ENCODE assay signal across 9 cellular contexts in genomic region chr17:36937961-36938565, GRCh38. TPM values are rescaled to one million over a fixed set of nuclear protein-coding genes. Genes with fewer than 3 reads are reported as not detected.
A peak's percentile ranks its signal among the peaks of the same experiment; 100 is the strongest.
DNase-seq lines count a peak whose midpoint lies in the region; ATAC-seq, FAIRE-seq and TF ChIP-seq lines count a peak whose summit lies in the region.
"Had no signal": no experiment of that assay in that cellular context is flagged by ENCODE, and none has a peak within 500 bp of the region (broad histone marks: within the 10 kb centered on the region; RNA-seq: fewer than 3 reads in every experiment).

No MANE protein-coding gene starts in this region.

- TF ChIP-seq CTCF in endothelial cell of umbilical vein (IDR thresholded peaks at IDR 0.05; ENCODE audit: extremely low read depth in 1 of 2, insufficient read depth in 1 of 2, low read depth in 1 of 2, low read length in 2 of 2) (no peak), psoas muscle (IDR thresholded peaks at IDR 0.05) (no peak)

- H3K9me1 ChIP-seq in endothelial cell of umbilical vein (replicated peaks; ENCODE audit: control insufficient read depth, extremely low read depth, insufficient read depth, low read length) = no peaks in the 10 kb centered on the region

- no peak overlapping the region for H3K9ac ChIP-seq in endothelial cell of umbilical vein (replicated peaks; ENCODE audit: extremely low read depth, insufficient read depth, low read length)

- no peak for TF ChIP-seq POLR2A in endothelial cell of umbilical vein (IDR thresholded peaks at IDR 0.05; ENCODE audit: low read depth, low read length)

- H3K36me3 ChIP-seq in SJCRH30 (no peaks in the 10 kb centered on the region), endothelial cell of umbilical vein (ENCODE audit: control insufficient read depth in 2 of 2, extremely low read depth in 1 of 2, insufficient read depth in 2 of 2, low read length in 2 of 2) (no peaks in the 10 kb centered on the region), psoas muscle (ENCODE audit: insufficient read depth in 1 of 2, low read depth in 1 of 2) (no peaks in the 10 kb centered on the region)

- no peak for FAIRE-seq in endothelial cell of umbilical vein (lab: Jason Lieb, UNC)

- H3K27ac ChIP-seq in SJCRH30 (no peak overlapping the region), endothelial cell of umbilical vein (ENCODE audit: insufficient read depth, low read depth, low read length) (no peak overlapping the region), psoas muscle (no peak overlapping the region)
- H3K27ac ChIP-seq: skin epidermis had no signal

- ATAC-seq in psoas muscle = peak in 3 of 4 donors; percentile 28 to 55 (median 52)

- POLR2A ChIA-PET in endothelial cell of umbilical vein (lab: Charles Lee) = no interaction called here

- no peaks in the 10 kb centered on the region for H3K9me3 ChIP-seq in SJCRH30 (replicated peaks)
- H3K9me3 ChIP-seq in endothelial cell of umbilical vein (replicated peaks; ENCODE audit: control insufficient read depth, insufficient read depth, low read length) = no peaks in the 10 kb centered on the region
- H3K9me3 ChIP-seq in psoas muscle = no peaks in the 10 kb centered on the region

- intact Hi-C loops in endothelial cell of umbilical vein (cut with micrococcal nuclease) (loop anchor here (1.0 kb wide), 1 partner anchor 21 kb away; no protein-coding TSS in a partner anchor), psoas muscle (cut with DNase I) (no loop called here)

- no peak overlapping the region for H2AFZ ChIP-seq in endothelial cell of umbilical vein (ENCODE audit: low read depth, low read length)

- dilution Hi-C loops in endothelial cell of umbilical vein (cut with MboI; ENCODE audit: extremely low pct_ligation_motif_present, low sequenced_read_pairs) = no loop called here

- H3K4me1 ChIP-seq in SJCRH30 (no peaks in the 10 kb centered on the region), endothelial cell of umbilical vein (ENCODE audit: control insufficient read depth, extremely low read depth, insufficient read depth, low read length) (peaks cover 12% of the 10 kb centered on the region), psoas muscle (peaks cover 65% of the 10 kb centered on the region)

- H3K4me2 ChIP-seq in endothelial cell of umbilical vein (ENCODE audit: insufficient read depth, low read length) = no peak overlapping the region

- peak overlapping the region; percentile 75 for H3K4me3 ChIP-seq in SJCRH30
- H3K4me3 ChIP-seq in endothelial cell of umbilical vein (replicated peaks in 1 of 3; ENCODE audit: insufficient read depth in 1 of 3, low read depth in 1 of 3, low read length in 3 of 3) = no peak overlapping the region
- H3K4me3 ChIP-seq in psoas muscle = peak overlapping the region; percentile 43

- CTCF ChIA-PET in endothelial cell of umbilical vein (lab: Charles Lee) = interaction anchor here (0.9 to 1.8 kb wide), 3 partner anchors 11 to 110 kb away, joined by 3 to 8 read pairs (median 5); partner anchors contain the start of gene AATF

- H3K27me3 ChIP-seq in SJCRH30 (peaks cover 17% of the 10 kb centered on the region), endothelial cell of umbilical vein (ENCODE audit: control insufficient read depth in 2 of 2, insufficient read depth in 2 of 2, low read length in 2 of 2) (peaks cover 94 to 100% of the 10 kb centered on the region in 2 experiments), psoas muscle (ENCODE audit: insufficient read depth in 3 of 3, low read length in 2 of 3) (peaks cover 0 to 100% (median 90%) of the 10 kb centered on the region in 3 donors)

- DNase-seq in NCI-H748 (lab: John Stamatoyannopoulos, UW; ENCODE audit: unreplicated experiment) = peak; percentile 62
- DNase-seq in NCI-H748 treated with DMSO at 0.1 percent for 48 hours (lab: John Stamatoyannopoulos, UW) = no peak
- no peak for DNase-seq in SJCRH30
- peak; percentile 33 for DNase-seq in endothelial cell of umbilical vein (ENCODE audit: low read depth, low spot score)
- peak in 1 of 2 donors; percentile 60 for DNase-seq in psoas muscle
- no peak for DNase-seq in NCI-H187 treated with DMSO at 0.1 percent for 48 hours (lab: John Stamatoyannopoulos, UW)
- DNase-seq in middle frontal gyrus (ENCODE audit: extremely low spot score, low spot score) = no peak
- DNase-seq in NCI-H1436 treated with DMSO at 0.1 percent for 48 hours (lab: John Stamatoyannopoulos, UW) = no peak

- H4K20me1 ChIP-seq in endothelial cell of umbilical vein (replicated peaks; ENCODE audit: control insufficient read depth, extremely low read depth, insufficient read depth, low read length) = no peaks in the 10 kb centered on the region

- BruUV-seq in endothelial cell of umbilical vein (replicated peaks; lab: Mats Ljungman, UMichigan) = no TSS peak

- 2 to 3% (median 3%) methylated on average over 35 of the region's 35 CpGs for WGBS in psoas muscle, 3 donors

- H3K79me2 ChIP-seq in endothelial cell of umbilical vein (ENCODE audit: control insufficient read depth, insufficient read depth, low read length) = no peaks in the 10 kb centered on the region

TF ChIP-seq in endothelial cell of umbilical vein, 7 proteins besides CTCF, POLR2A, EP300 and RAD21:
- TF ChIP-seq GATA2 (IDR thresholded peaks at IDR 0.05; ENCODE audit: insufficient read depth, insufficient read length, low read depth, low read length) = no peak
- TF ChIP-seq JUN (IDR thresholded peaks at IDR 0.05; ENCODE audit: borderline replicate concordance, insufficient read depth, insufficient read length, low read depth) = no peak
- no peak for TF ChIP-seq FOS (IDR thresholded peaks at IDR 0.05; ENCODE audit: borderline replicate concordance, insufficient read depth, low read length)
- no peak for TF ChIP-seq POLR2AphosphoS5 (IDR thresholded peaks at IDR 0.05; ENCODE audit: insufficient read depth, low read depth, low read length)
- no peak for TF ChIP-seq MYC (IDR thresholded peaks at IDR 0.05; ENCODE audit: low read depth, low read length)
- no peak for TF ChIP-seq MAX (IDR thresholded peaks at IDR 0.05; ENCODE audit: insufficient read depth, insufficient read length)

RNA-seq across cellular contexts. Expression of gene LHX1, which starts 0.8 kb away (rescaled TPM):
- total RNA-seq in SJCRH30 (2014; rRNA removed; shearing (Covaris generic)) = 0.43 and 0.59 TPM in 2 replicates
- total RNA-seq in endothelial cell of umbilical vein (not detected in 2 replicates), psoas muscle (not detected)
- polyA plus RNA-seq in endothelial cell of umbilical vein (not detected in 2 replicates), psoas muscle (not detected)
- not detected in 2 replicates for polyA plus RNA-seq in endothelial cell of umbilical vein (2011; cell fraction: cytosol; rRNA removed)
- polyA plus RNA-seq in endothelial cell of umbilical vein (2011; cell fraction: nucleus; rRNA removed) = not detected in 2 replicates
- not detected in 2 replicates for polyA plus RNA-seq in endothelial cell of umbilical vein (2012)
- not detected in 2 replicates for polyA minus RNA-seq in endothelial cell of umbilical vein
- polyA minus RNA-seq in endothelial cell of umbilical vein (2011; cell fraction: cytosol; rRNA and poly(A)+ RNA removed) = not detected
- polyA minus RNA-seq in endothelial cell of umbilical vein (2011; cell fraction: nucleus; rRNA and poly(A)+ RNA removed) = not detected in 2 replicates

RNA-seq across cellular contexts. Expression of gene AATF, which starts 10.7 kb away (rescaled TPM):
- 65.0 and 65.3 TPM in 2 replicates for total RNA-seq in SJCRH30 (2014; rRNA removed; shearing (Covaris generic))
- 44.8 and 47.2 TPM in 2 replicates for total RNA-seq in endothelial cell of umbilical vein
- polyA plus RNA-seq in endothelial cell of umbilical vein = 11.0 and 15.7 TPM in 2 replicates
- polyA plus RNA-seq in endothelial cell of umbilical vein (2011; cell fraction: cytosol; rRNA removed) = 16.5 and 17.7 TPM in 2 replicates
- 14.3 and 18.2 TPM in 2 replicates for polyA plus RNA-seq in endothelial cell of umbilical vein (2011; cell fraction: nucleus; rRNA removed)
- 39.9 and 47.6 TPM in 2 replicates for polyA plus RNA-seq in endothelial cell of umbilical vein (2012)
- polyA minus RNA-seq in endothelial cell of umbilical vein = 12.7 and 13.5 TPM in 2 replicates
- 31.6 TPM for polyA minus RNA-seq in endothelial cell of umbilical vein (2011; cell fraction: cytosol; rRNA and poly(A)+ RNA removed)
- polyA minus RNA-seq in endothelial cell of umbilical vein (2011; cell fraction: nucleus; rRNA and poly(A)+ RNA removed) = 12.0 and 14.4 TPM in 2 replicates
- 10 to 100 TPM; 23.5 to 40.6 (median 36.6) TPM for total RNA-seq in psoas muscle
- polyA plus RNA-seq in psoas muscle = 10 to 100 TPM; 41.4 to 54.8 (median 52.8) TPM

Comparison
In these comparisons a context has a peak if more than half of its experiments do, and no peak if none do; other contexts are left out.
1. DNase-seq: peak in NCI-H748 (single experiment) and endothelial cell of umbilical vein (single experiment); none in NCI-H748 treated with DMSO at 0.1 percent for 48 hours (single experiment), SJCRH30 (0 of 2), NCI-H187 treated with DMSO at 0.1 percent for 48 hours (single experiment), middle frontal gyrus (single experiment) and NCI-H1436 treated with DMSO at 0.1 percent for 48 hours (single experiment).
2. H3K4me3 ChIP-seq: peak in SJCRH30 (single experiment) and psoas muscle (single experiment); none in endothelial cell of umbilical vein (0 of 3).